In genomic region chr1:23959461-23960290, GRCh38 we compare ENCODE assay signal across 8 cellular contexts. TPM values are rescaled to one million over a fixed set of nuclear protein-coding genes. Genes with fewer than 3 reads are reported as not detected.
DNase-seq lines count a peak whose midpoint lies in the region; ATAC-seq, FAIRE-seq and TF ChIP-seq lines count a peak whose summit lies in the region.

Gene PNRC2 (plus strand): TSS chr1:23959828. CDS start chr1:23961458, 1,630 bp downstream.

- in situ Hi-C loops in GM13976 (cut with MboI; ENCODE audit: low sequenced_read_pairs, unreplicated experiment): no loop called here

- 0 to 1% (median 0%) methylated on average over 58 to 84 of the region's 84 CpGs for whole genome bisulfite sequencing in psoas muscle, 3 donors

- intact Hi-C loops in left ventricle myocardium inferior (cut with micrococcal nuclease): loop anchor here (5.0 kb wide), 1 partner anchor 68 kb away; no protein-coding TSS in a partner anchor
- intact Hi-C loops in psoas muscle (cut with DNase I): loop anchor here (1.0 to 10.0 kb wide), 3 partner anchors 20 to 155 kb away; partner anchors contain the start of gene MYOM3 (in 2 of the 2)

- FAIRE-seq in urothelium cell line (lab: Jason Lieb, UNC): peak; percentile 91

- ATAC-seq in HG02885 (IDR thresholded peaks at IDR 0.05; ENCODE audit: poor library complexity, unreplicated experiment): peak; percentile 78
- peak; percentile 93 to 95 (median 94) for ATAC-seq in psoas muscle

- H3K4me3 ChIP-seq in left ventricle myocardium inferior: peak within 1 kb of the TSS; percentile 87
- H3K4me3 ChIP-seq in psoas muscle: peak within 1 kb of the TSS; percentile 88

- H3K4me1 ChIP-seq in left ventricle myocardium inferior (peaks cover 76% of the 10 kb centered on the region), psoas muscle (peaks cover 33% of the 10 kb centered on the region)

- H3K27ac ChIP-seq in angular gyrus (ENCODE audit: low read depth, low read length) (peak within 1 kb of the TSS; percentile 97), left ventricle myocardium inferior (replicated peaks) (peak within 1 kb of the TSS; percentile 99), psoas muscle (peak within 1 kb of the TSS; percentile 100)

- DNase-seq in GM13976 (ENCODE audit: low spot score) (peak; percentile 97), NCI-H1694 treated with DMSO at 0.1 percent for 48 hours (lab: John Stamatoyannopoulos, UW) (peak; percentile 90), T-helper 2 cell (peak; percentile 91 to 98 (median 94)), left ventricle myocardium inferior (peak; percentile 97), psoas muscle (peak; percentile 97 to 98), urothelium cell line (ENCODE audit: low spot score) (peak; percentile 98)

- TF ChIP-seq CTCF in GM13976 (IDR thresholded peaks at IDR 0.05; ENCODE audit: borderline replicate concordance, control extremely low read depth, extremely low read depth, insufficient read depth, missing control alignments) (no peak), left ventricle myocardium inferior (IDR thresholded peaks at IDR 0.05; ENCODE audit: borderline replicate concordance) (peak; percentile 17), psoas muscle (IDR thresholded peaks at IDR 0.05) (no peak)

- H3K9me3 ChIP-seq in left ventricle myocardium inferior (replicated peaks): no peaks in the 10 kb centered on the region
- no peaks in the 10 kb centered on the region for H3K9me3 ChIP-seq in psoas muscle

- H3K27me3 ChIP-seq in left ventricle myocardium inferior (ENCODE audit: low read depth) (no peaks in the 10 kb centered on the region), psoas muscle (ENCODE audit: insufficient read depth in 3 of 3, low read length in 2 of 3) (no peaks in the 10 kb centered on the region)

- H3K36me3 ChIP-seq in left ventricle myocardium inferior (peaks cover 26% of the 10 kb centered on the region), psoas muscle (ENCODE audit: insufficient read depth in 1 of 2, low read depth in 1 of 2) (peaks cover 0 to 31% of the 10 kb centered on the region in 2 donors)

RNA-seq across cellular contexts. Expression of gene PNRC2, which starts in this region (rescaled TPM):
- total RNA-seq in left ventricle myocardium inferior (92.3 TPM), psoas muscle (10 to 100 TPM; 56.7 to 63.1 (median 60.0) TPM)
- 100 to 1,000 TPM in 1 of 3 donors, 10 to 100 TPM in 2; 39.5 to 179 (median 74.0) TPM for polyA plus RNA-seq in psoas muscle

Comparison
In these comparisons a context has a peak if more than half of its experiments do, and no peak if none do; other contexts are left out.
1. Peak in every context shown above with its lines: DNase-seq, ATAC-seq, H3K4me3 ChIP-seq and H3K27ac ChIP-seq.